In the genomic region with DNA sequence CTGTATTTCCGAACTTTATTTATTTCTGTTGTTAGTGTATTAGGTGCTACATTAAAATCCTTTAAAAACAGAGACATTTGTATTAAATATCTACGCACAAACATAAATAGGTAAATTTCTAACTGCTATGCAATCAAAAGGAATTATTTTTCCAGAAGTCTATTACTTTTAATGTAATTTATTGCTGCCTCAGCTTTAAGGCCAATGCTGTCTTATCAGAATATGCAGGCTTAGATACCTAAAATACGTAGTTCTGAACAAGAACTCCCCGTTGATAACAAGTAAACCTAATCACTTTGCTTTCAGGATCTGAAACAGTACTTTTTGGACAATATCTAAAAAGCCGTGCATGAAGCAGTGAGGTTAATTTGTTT, we compare ENCODE assay signal across 15 cellular contexts. TPM values are rescaled to one million over a fixed set of nuclear protein-coding genes. Genes with fewer than 3 reads are reported as not detected.
"Had no signal": no experiment of that assay in that cellular context is flagged by ENCODE, and none has a peak within 500 bp of the region (broad histone marks: within the 10 kb centered on the region; RNA-seq: fewer than 3 reads in every experiment).

No MANE protein-coding gene starts in this region.

- ATAC-seq: activated CD4-positive, CD25-positive, alpha-beta regulatory T cell treated with anti-CD3 and anti-CD28 coated beads, Interleukin-2, amount 50 U/mL, for 24 hours; T-cell had no signal

- H3K4me3 Mint-ChIP-seq: activated naive CD8-positive, alpha-beta T cell treated with anti-CD3 and anti-CD28 coated beads for 36 hours; stimulated activated memory B cell treated with anti-CD40 and anti-IgM and Interleukin-4, amounts not matched to agents 10 μg/mL and 1 μg/mL and 100 μg/mL, for 72 hours had no signal

- H3K27ac Mint-ChIP-seq: activated naive CD8-positive, alpha-beta T cell treated with anti-CD3 and anti-CD28 coated beads for 36 hours; stimulated activated memory B cell treated with anti-CD40 and anti-IgM and Interleukin-4, amounts not matched to agents 10 μg/mL and 1 μg/mL and 100 μg/mL, for 72 hours; T-cell had no signal

- H3K36me3 ChIP-seq: thyroid gland had no signal

- H3K4me3 ChIP-seq: thyroid gland had no signal

- H3K4me1 ChIP-seq: parathyroid adenoma, thyroid gland had no signal

- H3K36me3 Mint-ChIP-seq: activated naive CD8-positive, alpha-beta T cell treated with anti-CD3 and anti-CD28 coated beads for 36 hours; stimulated activated memory B cell treated with anti-CD40 and anti-IgM and Interleukin-4, amounts not matched to agents 10 μg/mL and 1 μg/mL and 100 μg/mL, for 72 hours; T-cell had no signal

- H3K9ac ChIP-seq: parathyroid adenoma had no signal

- H3K9me3 ChIP-seq: thyroid gland had no signal

- DNase-seq: activated CD4-positive, alpha-beta T cell treated with anti-CD3 and anti-CD28 coated beads, Interleukin-2, amount 50 U/mL, for 1 hour; activated CD8-positive, alpha-beta memory T cell treated with anti-CD3 and anti-CD28 coated beads for 24 hours; activated gamma-delta T cell treated with Interleukin-2 at 50 U/mL for 16 hours; activated naive CD8-positive, alpha-beta T cell treated with anti-CD3 and anti-CD28 coated beads for 36 hours; dermis blood vessel endothelial cell; hippocampal formation; kidney glomerular epithelial cell; T-cell; T-helper 9 cell; thyroid gland had no signal

- H3K27ac ChIP-seq: parathyroid adenoma, thyroid gland had no signal

RNA-seq across cellular contexts. Expression of a gene that starts 33.3 kb away (rescaled TPM):
- total RNA-seq: activated naive CD8-positive, alpha-beta T cell treated with anti-CD3 and anti-CD28 coated beads for 36 hours; chondrocyte; dermis blood vessel endothelial cell had no signal
- polyA plus RNA-seq: neural cell had no signal
